16 cellular contexts compared by ENCODE assay signal in the genomic region with DNA sequence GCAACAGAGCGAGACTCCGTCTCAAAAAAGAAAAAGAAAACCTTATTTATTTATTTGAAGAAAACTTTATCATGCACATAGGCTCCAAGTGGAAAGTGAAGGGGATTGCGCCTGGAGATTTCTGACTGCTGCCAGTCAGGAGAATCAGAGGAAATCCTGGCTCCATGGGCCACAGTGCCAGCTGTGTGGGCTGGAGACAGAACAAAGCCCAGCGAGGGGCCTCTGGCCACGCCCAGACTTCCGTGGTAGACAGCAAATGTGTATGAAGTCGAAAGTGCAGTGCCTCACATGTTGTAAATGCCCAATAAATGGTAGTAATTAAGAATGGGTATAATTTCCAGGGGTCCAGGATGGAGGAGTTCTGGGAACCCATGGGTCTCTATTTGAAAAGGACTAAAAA.
"Had no signal": no experiment of that assay in that cellular context is flagged by ENCODE, and none has a peak within 500 bp of the region (broad histone marks: within the 10 kb centered on the region; RNA-seq: fewer than 3 reads in every experiment).

No MANE protein-coding gene starts in this region.

- DNase-seq: activated CD4-positive, alpha-beta T cell treated with anti-CD3 and anti-CD28 coated beads, Interleukin-2, amount 50 U/mL, for 48 hours; activated naive CD4-positive, alpha-beta T cell treated with anti-CD3 and anti-CD28 coated beads for 36 hours; activated naive CD8-positive, alpha-beta T cell treated with anti-CD3 and anti-CD28 coated beads, Interleukin-2, amount 50 U/mL, for 24 hours; aorta; cortex of kidney; effector CD8-positive, alpha-beta T cell; foreskin melanocyte; kidney glomerular epithelial cell; occipital lobe; stimulated activated CD4-positive, alpha-beta T cell treated with anti-CD3 and anti-CD28 coated beads, Interleukin-15, amount 100 ng/mL, for 24 hours; stimulated activated CD4-positive, alpha-beta T cell treated with anti-CD3 and anti-CD28 coated beads, Interleukin-4, amount 100 ng/mL, for 1 hour; stimulated activated naive B cell treated with anti-CD40 and anti-IgM and Interleukin-4, amounts not matched to agents 10 μg/mL and 1 μg/mL and 100 μg/mL, for 72 hours had no signal

- H3K36me3 ChIP-seq: upper lobe of left lung had no signal

- H3K27me3 ChIP-seq: upper lobe of left lung had no signal

- ATAC-seq: activated naive CD8-positive, alpha-beta T cell treated with anti-CD3 and anti-CD28 coated beads, Interleukin-2, amount 50 U/mL, for 24 hours; stimulated activated naive B cell treated with anti-CD40 and anti-IgM and Interleukin-4, amounts not matched to agents 10 μg/mL and 1 μg/mL and 100 μg/mL, for 72 hours had no signal

- H3K9me3 Mint-ChIP-seq: activated naive CD4-positive, alpha-beta T cell treated with anti-CD3 and anti-CD28 coated beads for 36 hours; activated naive CD8-positive, alpha-beta T cell treated with anti-CD3 and anti-CD28 coated beads, Interleukin-2, amount 50 U/mL, for 24 hours; activated T-helper 2 cell treated with anti-CD3 and anti-CD28 coated beads, Interferon-gamma antibody, Interleukin-2, Interleukin-4, amounts not matched to agents 10 μg/mL and 5 μg/mL and 100 μg/mL, durations not matched to agents 14 hours and 24 hours and 36 hours; nephron; stimulated activated naive B cell treated with anti-CD40 and anti-IgM and Interleukin-4, amounts not matched to agents 10 μg/mL and 1 μg/mL and 100 μg/mL, for 72 hours had no signal

- H3K27ac ChIP-seq: upper lobe of left lung, VCaP had no signal

- H3K36me3 Mint-ChIP-seq: stimulated activated naive B cell treated with anti-CD40 and anti-IgM and Interleukin-4, amounts not matched to agents 10 μg/mL and 1 μg/mL and 100 μg/mL, for 72 hours had no signal

- H3K4me3 Mint-ChIP-seq: activated naive CD4-positive, alpha-beta T cell treated with anti-CD3 and anti-CD28 coated beads for 36 hours; activated naive CD8-positive, alpha-beta T cell treated with anti-CD3 and anti-CD28 coated beads, Interleukin-2, amount 50 U/mL, for 24 hours; nephron; stimulated activated naive B cell treated with anti-CD40 and anti-IgM and Interleukin-4, amounts not matched to agents 10 μg/mL and 1 μg/mL and 100 μg/mL, for 72 hours had no signal

- H3K27ac Mint-ChIP-seq: activated naive CD4-positive, alpha-beta T cell treated with anti-CD3 and anti-CD28 coated beads for 36 hours; activated naive CD8-positive, alpha-beta T cell treated with anti-CD3 and anti-CD28 coated beads, Interleukin-2, amount 50 U/mL, for 24 hours; activated T-helper 2 cell treated with anti-CD3 and anti-CD28 coated beads, Interferon-gamma antibody, Interleukin-2, Interleukin-4, amounts not matched to agents 10 μg/mL and 5 μg/mL and 100 μg/mL, durations not matched to agents 14 hours and 24 hours and 36 hours; nephron; stimulated activated naive B cell treated with anti-CD40 and anti-IgM and Interleukin-4, amounts not matched to agents 10 μg/mL and 1 μg/mL and 100 μg/mL, for 72 hours had no signal

- H3K4me3 ChIP-seq: upper lobe of left lung had no signal

- H3K4me1 Mint-ChIP-seq: activated naive CD8-positive, alpha-beta T cell treated with anti-CD3 and anti-CD28 coated beads, Interleukin-2, amount 50 U/mL, for 24 hours; nephron had no signal
